In the genomic region with DNA sequence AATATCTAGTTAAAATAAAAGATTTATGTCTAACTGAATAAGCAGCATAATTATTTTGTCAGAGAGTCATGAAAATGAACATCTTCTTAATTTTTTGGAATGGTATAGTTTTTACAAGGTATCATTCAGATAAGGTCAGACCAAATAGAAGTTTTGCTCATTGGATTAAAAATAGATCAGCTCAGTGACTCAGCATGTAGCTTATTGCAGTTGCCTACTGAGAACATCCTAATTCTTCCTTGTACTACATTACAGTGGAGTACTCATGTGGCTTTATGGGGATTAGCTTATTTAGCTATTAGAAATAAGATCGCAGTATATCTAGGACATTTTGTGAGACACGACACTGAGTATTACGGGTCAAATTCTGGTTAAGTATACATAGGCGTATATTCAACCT, we compare ENCODE assay signal across 12 cellular contexts. TPM values are rescaled to one million over a fixed set of nuclear protein-coding genes. Genes with fewer than 3 reads are reported as not detected.
A peak's percentile ranks its signal among the peaks of the same experiment; 100 is the strongest.
DNase-seq lines count a peak whose midpoint lies in the region; ATAC-seq and TF ChIP-seq lines count a peak whose summit lies in the region.
"Had no signal": no experiment of that assay in that cellular context is flagged by ENCODE, and none has a peak within 500 bp of the region (broad histone marks: within the 10 kb centered on the region; RNA-seq: fewer than 3 reads in every experiment).

No MANE protein-coding gene starts in this region.

- peak; percentile 45 for DNase-seq in GM03348 (ENCODE audit: low spot score)
- peak; percentile 63 for DNase-seq in NB4 (ENCODE audit: low read depth)
- DNase-seq in dedifferentiated amniotic fluid mesenchymal stem cell (ENCODE audit: extremely low spot score), result peak; percentile 57
- no peak for DNase-seq in psoas muscle
- DNase-seq in activated CD4-positive, alpha-beta T cell treated with anti-CD3 and anti-CD28 coated beads for 1 hour, result no peak
- DNase-seq in activated T-helper 2 cell treated with anti-CD3 and anti-CD28 coated beads, Interferon-gamma antibody, Interleukin-2, Interleukin-4, amounts not matched to agents 10 μg/mL and 5 μg/mL and 100 μg/mL, durations not matched to agents 14 hours and 24 hours and 36 hours (ENCODE audit: low spot score), result no peak
- DNase-seq in OCI-LY7 (ENCODE audit: low spot score), result no peak
- DNase-seq: DMS79, NCI-H526 had no signal

- H3K27ac Mint-ChIP-seq in activated T-helper 2 cell treated with anti-CD3 and anti-CD28 coated beads, Interferon-gamma antibody, Interleukin-2, Interleukin-4, amounts not matched to agents 10 μg/mL and 5 μg/mL and 100 μg/mL, durations not matched to agents 14 hours and 24 hours and 36 hours, result no peak overlapping the region
- H3K27ac Mint-ChIP-seq: T-helper 2 cell treated with Interferon-gamma antibody and Interleukin-4, amounts not matched to agents 5 μg/mL and 100 μg/mL, for 36 hours had no signal

- no peak overlapping the region for H2AFZ ChIP-seq in OCI-LY7 (ENCODE audit: low read length)

- H3K4me3 Mint-ChIP-seq in activated T-helper 2 cell treated with anti-CD3 and anti-CD28 coated beads, Interferon-gamma antibody, Interleukin-2, Interleukin-4, amounts not matched to agents 10 μg/mL and 5 μg/mL and 100 μg/mL, durations not matched to agents 14 hours and 24 hours and 36 hours (ENCODE audit: low read depth), result no peak overlapping the region
- H3K4me3 Mint-ChIP-seq: T-helper 2 cell treated with Interferon-gamma antibody and Interleukin-4, amounts not matched to agents 5 μg/mL and 100 μg/mL, for 36 hours had no signal

- POLR2A ChIA-PET in OCI-LY7 (lab: Charles Lee), result interaction anchor here (0.5 to 1.1 kb wide), 3 partner anchors 12 to 1389 kb away, joined by 3 to 6 read pairs (median 3); no protein-coding TSS in a partner anchor

- H3K4me3 ChIP-seq in NB4 (ENCODE audit: low read depth, low read length), result no peak overlapping the region
- peak overlapping the region; percentile 33 for H3K4me3 ChIP-seq in psoas muscle
- no peak overlapping the region for H3K4me3 ChIP-seq in OCI-LY7 (ENCODE audit: low read depth, low read length, poor library complexity, severe bottlenecking)
- H3K4me3 ChIP-seq: tibial nerve had no signal

- H3K9me3 Mint-ChIP-seq in activated T-helper 2 cell treated with anti-CD3 and anti-CD28 coated beads, Interferon-gamma antibody, Interleukin-2, Interleukin-4, amounts not matched to agents 10 μg/mL and 5 μg/mL and 100 μg/mL, durations not matched to agents 14 hours and 24 hours and 36 hours, result no peaks in the 10 kb centered on the region

- TF ChIP-seq CTCF in NB4 (IDR thresholded peaks at IDR 0.05; ENCODE audit: low read depth, low read length) (no peak), psoas muscle (IDR thresholded peaks at IDR 0.05) (no peak), OCI-LY7 (conservative IDR thresholded peaks at IDR 0.05; ENCODE audit: low read length) (no peak)

- no peaks in the 10 kb centered on the region for H3K79me2 ChIP-seq in OCI-LY7 (ENCODE audit: insufficient read depth, low read depth, low read length)

- no peaks in the 10 kb centered on the region for H3K27me3 ChIP-seq in psoas muscle (ENCODE audit: insufficient read depth in 3 of 3, low read length in 2 of 3)
- H3K27me3 ChIP-seq: tibial nerve had no signal

- no peaks in the 10 kb centered on the region for H3K9me2 ChIP-seq in OCI-LY7 (ENCODE audit: insufficient read depth, low read length)

- ATAC-seq in psoas muscle (peak; percentile 64 to 75 (median 68)), HG03159 (IDR thresholded peaks at IDR 0.05; ENCODE audit: unreplicated experiment) (no peak)

- TF ChIP-seq POLR2A in NB4 (IDR thresholded peaks at IDR 0.05; ENCODE audit: extremely low read depth, insufficient read length), result no peak

- H3K27ac ChIP-seq in psoas muscle, result peak overlapping the region; percentile 83
- H3K27ac ChIP-seq in OCI-LY7 (ENCODE audit: low read depth, low read length, poor library complexity, severe bottlenecking), result no peak overlapping the region
- H3K27ac ChIP-seq: tibial nerve had no signal

- H3K4me1 ChIP-seq in psoas muscle (peaks cover 27% of the 10 kb centered on the region), OCI-LY7 (ENCODE audit: insufficient read depth, low read length, poor library complexity, severe bottlenecking) (no peaks in the 10 kb centered on the region)
- H3K4me1 ChIP-seq: tibial nerve had no signal

- no peaks in the 10 kb centered on the region for H3K4me1 Mint-ChIP-seq in activated T-helper 2 cell treated with anti-CD3 and anti-CD28 coated beads, Interferon-gamma antibody, Interleukin-2, Interleukin-4, amounts not matched to agents 10 μg/mL and 5 μg/mL and 100 μg/mL, durations not matched to agents 14 hours and 24 hours and 36 hours (ENCODE audit: low read depth)

- BruUV-seq in OCI-LY7 (replicated peaks; lab: Mats Ljungman, UMichigan), result no TSS peak

- no peaks in the 10 kb centered on the region for H4K20me1 ChIP-seq in OCI-LY7 (ENCODE audit: insufficient read depth, low read length)

- peaks cover 9% of the 10 kb centered on the region for H3K27me3 Mint-ChIP-seq in activated T-helper 2 cell treated with anti-CD3 and anti-CD28 coated beads, Interferon-gamma antibody, Interleukin-2, Interleukin-4, amounts not matched to agents 10 μg/mL and 5 μg/mL and 100 μg/mL, durations not matched to agents 14 hours and 24 hours and 36 hours (ENCODE audit: low read depth)

- 19 to 38% (median 25%) methylated on average over 4 of the region's 4 CpGs for WGBS in psoas muscle, 3 donors

- H3K9me3 ChIP-seq in psoas muscle, result no peaks in the 10 kb centered on the region
- H3K9me3 ChIP-seq in OCI-LY7 (ENCODE audit: low read length), result no peaks in the 10 kb centered on the region
- H3K9me3 ChIP-seq: tibial nerve had no signal

- CTCF ChIA-PET in OCI-LY7 (lab: Charles Lee; ENCODE audit: unreplicated experiment), result no interaction called here

- no peaks in the 10 kb centered on the region for H3K36me3 ChIP-seq in psoas muscle (ENCODE audit: insufficient read depth in 1 of 2, low read depth in 1 of 2)
- H3K36me3 ChIP-seq in OCI-LY7 (ENCODE audit: insufficient read depth, low read length), result no peaks in the 10 kb centered on the region
- H3K36me3 ChIP-seq: tibial nerve had no signal

- intact Hi-C loops in psoas muscle (cut with DNase I), result no loop called here
- intact Hi-C loops in activated T-helper 2 cell treated with anti-CD3 and anti-CD28 coated beads, Interferon-gamma antibody, Interleukin-2, Interleukin-4, amounts not matched to agents 10 μg/mL and 5 μg/mL and 100 μg/mL, durations not matched to agents 14 hours and 24 hours and 36 hours (cut with micrococcal nuclease), result no loop called here
- intact Hi-C loops in OCI-LY7 (cut with micrococcal nuclease; ENCODE audit: unreplicated experiment), result no loop called here

- no peaks in the 10 kb centered on the region for H3K36me3 Mint-ChIP-seq in activated T-helper 2 cell treated with anti-CD3 and anti-CD28 coated beads, Interferon-gamma antibody, Interleukin-2, Interleukin-4, amounts not matched to agents 10 μg/mL and 5 μg/mL and 100 μg/mL, durations not matched to agents 14 hours and 24 hours and 36 hours (ENCODE audit: low read depth)

- H3K4me2 ChIP-seq in OCI-LY7 (ENCODE audit: low read length), result no peak overlapping the region

RNA-seq across cellular contexts. Expression of a gene that starts 38.2 kb away (rescaled TPM):
- total RNA-seq in psoas muscle (100 to 1,000 TPM in 3 of 4 donors, 10 to 100 TPM in 1; 83.9 to 195 (median 141) TPM), OCI-LY7 (2022) (42.7 and 49.8 TPM in 2 replicates)
- polyA plus RNA-seq in psoas muscle, result 100 to 1,000 TPM in 1 of 3 donors, 10 to 100 TPM in 2; 17.4 to 244 (median 99.6) TPM
- 43.6 and 45.9 TPM in 2 replicates for total RNA-seq in activated T-helper 2 cell treated with anti-CD3 and anti-CD28 coated beads, Interferon-gamma antibody, Interleukin-2, Interleukin-4, amounts not matched to agents 10 μg/mL and 5 μg/mL and 100 μg/mL, durations not matched to agents 14 hours and 24 hours and 36 hours
- total RNA-seq in OCI-LY7 (2014; rRNA removed; shearing (Covaris generic)), result 23.6 and 24.8 TPM in 2 replicates

Comparison
In these comparisons a context has a peak if more than half of its experiments do, and no peak if none do; other contexts are left out.
1. DNase-seq: peak in GM03348 (single experiment), NB4 (single experiment) and dedifferentiated amniotic fluid mesenchymal stem cell (single experiment); none in psoas muscle (0 of 2), activated CD4-positive, alpha-beta T cell treated with anti-CD3 and anti-CD28 coated beads for 1 hour (single experiment), activated T-helper 2 cell treated with anti-CD3 and anti-CD28 coated beads, Interferon-gamma antibody, Interleukin-2, Interleukin-4, amounts not matched to agents 10 μg/mL and 5 μg/mL and 100 μg/mL, durations not matched to agents 14 hours and 24 hours and 36 hours (single experiment) and OCI-LY7 (single experiment).